Comparison of ENCODE assay signal across 7 cellular contexts in the genomic region with DNA sequence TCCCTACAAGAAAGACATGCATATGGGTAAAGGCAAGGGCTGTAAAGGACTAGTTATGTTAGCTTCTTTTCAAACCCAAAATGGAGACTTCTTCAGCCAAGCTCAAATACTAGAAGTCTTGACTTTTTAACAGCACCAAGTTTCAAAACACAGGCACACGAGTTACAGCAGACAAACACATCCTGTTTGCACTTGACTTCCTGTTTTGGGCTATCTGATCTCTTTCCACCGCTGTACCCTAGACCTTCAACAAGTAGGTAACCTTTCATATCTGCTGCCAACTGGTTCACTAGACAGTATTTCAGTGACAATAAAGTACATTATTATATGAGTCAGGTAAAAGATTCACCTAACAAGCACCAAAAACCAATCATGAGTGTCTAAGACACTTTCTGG. TPM values are rescaled to one million over a fixed set of nuclear protein-coding genes. Genes with fewer than 3 reads are reported as not detected.
A peak's percentile ranks its signal among the peaks of the same experiment; 100 is the strongest.
DNase-seq lines count a peak whose midpoint lies in the region; ATAC-seq and TF ChIP-seq lines count a peak whose summit lies in the region.

No MANE protein-coding gene starts in this region.

- H3K27ac ChIP-seq in SJCRH30 = no peak overlapping the region

- H3K9me3 ChIP-seq in SJCRH30 (replicated peaks) = no peaks in the 10 kb centered on the region

- no peaks in the 10 kb centered on the region for H3K9me3 Mint-ChIP-seq in stimulated activated naive CD8-positive, alpha-beta T cell treated with anti-CD3 and anti-CD28 coated beads, Interleukin-15, Interleukin-2, amounts not matched to agents 100 ng/mL and 50 ng/mL, for 24 hours

- H3K4me1 ChIP-seq in SJCRH30 = no peaks in the 10 kb centered on the region

- no peaks in the 10 kb centered on the region for H3K36me3 ChIP-seq in SJCRH30

- H3K4me3 ChIP-seq in fibroblast of mammary gland (ENCODE audit: control insufficient read depth, low read depth, low read length) (no peak overlapping the region), SJCRH30 (no peak overlapping the region)

- peaks cover 81% of the 10 kb centered on the region for H3K4me1 Mint-ChIP-seq in stimulated activated naive CD8-positive, alpha-beta T cell treated with anti-CD3 and anti-CD28 coated beads, Interleukin-15, Interleukin-2, amounts not matched to agents 100 ng/mL and 50 ng/mL, for 24 hours (ENCODE audit: low read depth)

- H3K27ac Mint-ChIP-seq in stimulated activated naive CD8-positive, alpha-beta T cell treated with anti-CD3 and anti-CD28 coated beads, Interleukin-15, Interleukin-2, amounts not matched to agents 100 ng/mL and 50 ng/mL, for 24 hours = peak overlapping the region; percentile 89

- H3K27me3 Mint-ChIP-seq in stimulated activated naive CD8-positive, alpha-beta T cell treated with anti-CD3 and anti-CD28 coated beads, Interleukin-15, Interleukin-2, amounts not matched to agents 100 ng/mL and 50 ng/mL, for 24 hours = no peaks in the 10 kb centered on the region

- peak; percentile 76 for ATAC-seq in GM18907 (IDR thresholded peaks at IDR 0.05; ENCODE audit: unreplicated experiment)
- peak; percentile 64 for ATAC-seq in HG02852 (IDR thresholded peaks at IDR 0.05; ENCODE audit: unreplicated experiment)
- no peak for ATAC-seq in GM18502 (IDR thresholded peaks at IDR 0.05; ENCODE audit: poor library complexity, unreplicated experiment)

- peak overlapping the region; percentile 80 for H3K4me3 Mint-ChIP-seq in stimulated activated naive CD8-positive, alpha-beta T cell treated with anti-CD3 and anti-CD28 coated beads, Interleukin-15, Interleukin-2, amounts not matched to agents 100 ng/mL and 50 ng/mL, for 24 hours

- peak; percentile 8 to 87 (median 37) for DNase-seq in T-helper 1 cell
- DNase-seq in fibroblast of mammary gland (ENCODE audit: low read depth) = peak; percentile 7
- no peak for DNase-seq in SJCRH30

- TF ChIP-seq CTCF in fibroblast of mammary gland (conservative IDR thresholded peaks at IDR 0.05; ENCODE audit: control insufficient read depth, insufficient read depth, low read depth, low read length) = no peak

- no peaks in the 10 kb centered on the region for H3K27me3 ChIP-seq in SJCRH30

- H3K36me3 Mint-ChIP-seq in stimulated activated naive CD8-positive, alpha-beta T cell treated with anti-CD3 and anti-CD28 coated beads, Interleukin-15, Interleukin-2, amounts not matched to agents 100 ng/mL and 50 ng/mL, for 24 hours (ENCODE audit: low read depth) = no peaks in the 10 kb centered on the region

RNA-seq across cellular contexts. Expression of a gene that starts 12.3 kb away (rescaled TPM):
- 10.9 and 13.7 TPM in 2 replicates for total RNA-seq in SJCRH30 (2014; rRNA removed; shearing (Covaris generic))

Comparison
In these comparisons a context has a peak if more than half of its experiments do, and no peak if none do; other contexts are left out.
1. DNase-seq: peak in T-helper 1 cell (5 of 5) and fibroblast of mammary gland (single experiment); none in SJCRH30 (0 of 2).